In genomic region chr6:15893556-15894253, GRCh38 we compare ENCODE assay signal across 11 cellular contexts.
DNase-seq lines count a peak whose midpoint lies in the region; ATAC-seq and TF ChIP-seq lines count a peak whose summit lies in the region.
"Had no signal": no experiment of that assay in that cellular context is flagged by ENCODE, and none has a peak within 500 bp of the region (broad histone marks: within the 10 kb centered on the region; RNA-seq: fewer than 3 reads in every experiment).

No MANE protein-coding gene starts in this region.

- H3K4me1 Mint-ChIP-seq in MCF 10A (ENCODE audit: insufficient read depth, unreplicated experiment), result no peaks in the 10 kb centered on the region
- H3K4me1 Mint-ChIP-seq: activated naive CD4-positive, alpha-beta T cell treated with anti-CD3 and anti-CD28 coated beads, Interleukin-2, amount 10 ng/mL, durations not matched to agents 7 days and 5 days had no signal

- no peak for ATAC-seq in HG03378 (IDR thresholded peaks at IDR 0.05; ENCODE audit: unreplicated experiment)

- no peak overlapping the region for H3K27ac Mint-ChIP-seq in MCF 10A (ENCODE audit: low read depth, unreplicated experiment)
- H3K27ac Mint-ChIP-seq: activated naive CD4-positive, alpha-beta T cell treated with anti-CD3 and anti-CD28 coated beads, Interleukin-2, amount 10 ng/mL, durations not matched to agents 7 days and 5 days; CD4-positive, alpha-beta T cell had no signal

- no peaks in the 10 kb centered on the region for H3F3A ChIP-seq in OCI-LY1 (ENCODE audit: insufficient read depth, low read length)

- H3K9me2 ChIP-seq in OCI-LY1 (ENCODE audit: low read depth, low read length), result no peaks in the 10 kb centered on the region

- H3K4me3 Mint-ChIP-seq in MCF 10A (ENCODE audit: unreplicated experiment), result no peak overlapping the region
- H3K4me3 Mint-ChIP-seq: activated naive CD4-positive, alpha-beta T cell treated with anti-CD3 and anti-CD28 coated beads, Interleukin-2, amount 10 ng/mL, durations not matched to agents 7 days and 5 days; CD4-positive, alpha-beta T cell had no signal

- CTCF ChIA-PET in MCF 10A (lab: Yijun Ruan, JAX), result interaction anchor here (0.5 to 1.0 kb wide), 3 partner anchors 9 to 60 kb away, joined by 3 to 5 read pairs (median 3); no protein-coding TSS in a partner anchor

- H3K4me2 ChIP-seq in OCI-LY1 (ENCODE audit: low read length) (no peak overlapping the region), fibroblast of lung (ENCODE audit: extremely low read depth, insufficient read depth, low read length) (no peak overlapping the region)

- H3K27me3 ChIP-seq in breast epithelium, result no peaks in the 10 kb centered on the region
- H3K27me3 ChIP-seq in OCI-LY1 (ENCODE audit: insufficient read depth, low read length), result no peaks in the 10 kb centered on the region
- no peaks in the 10 kb centered on the region for H3K27me3 ChIP-seq in fibroblast of lung (ENCODE audit: control insufficient read depth, insufficient read depth, low read length)
- no peaks in the 10 kb centered on the region for H3K27me3 ChIP-seq in stomach

- TF ChIP-seq EP300 in stomach (IDR thresholded peaks at IDR 0.05), result no peak

- H3K36me3 ChIP-seq in breast epithelium, result no peaks in the 10 kb centered on the region
- H3K36me3 ChIP-seq in OCI-LY1 (ENCODE audit: insufficient read depth, low read length), result no peaks in the 10 kb centered on the region
- H3K36me3 ChIP-seq in fibroblast of lung (ENCODE audit: control insufficient read depth, insufficient read depth, low read length), result no peaks in the 10 kb centered on the region
- H3K36me3 ChIP-seq in stomach, result no peaks in the 10 kb centered on the region

- intact Hi-C loops in MCF 10A (cut with micrococcal nuclease) (no loop called here), breast epithelium (cut with DNase I; ENCODE audit: low total_unique reads) (no loop called here), stomach (cut with DNase I; ENCODE audit: low total_unique reads) (no loop called here)

- no TSS peak for BruUV-seq in MCF 10A (replicated peaks; lab: Mats Ljungman, UMichigan)

- H3K27ac ChIP-seq in breast epithelium (no peak overlapping the region), OCI-LY1 (ENCODE audit: low read depth, low read length, poor library complexity, severe bottlenecking) (no peak overlapping the region), fibroblast of lung (ENCODE audit: insufficient read depth, low read length) (no peak overlapping the region), stomach (no peak overlapping the region)

- TF ChIP-seq POLR2A in breast epithelium (IDR thresholded peaks at IDR 0.05) (no peak), stomach (IDR thresholded peaks at IDR 0.05) (no peak)

- POLR2A ChIA-PET in MCF 10A (lab: Yijun Ruan, JAX), result no interaction called here

- no peak overlapping the region for H2AFZ ChIP-seq in OCI-LY1 (ENCODE audit: low read length)
- no peak overlapping the region for H2AFZ ChIP-seq in fibroblast of lung (ENCODE audit: low read length)

- H3K79me2 ChIP-seq in OCI-LY1 (ENCODE audit: insufficient read depth, low read length), result no peaks in the 10 kb centered on the region
- H3K79me2 ChIP-seq in fibroblast of lung (ENCODE audit: control insufficient read depth, insufficient read depth, low read length), result no peaks in the 10 kb centered on the region

- no peaks in the 10 kb centered on the region for H3K27me3 Mint-ChIP-seq in MCF 10A (ENCODE audit: insufficient read depth, unreplicated experiment)

- H3K36me3 Mint-ChIP-seq in MCF 10A (ENCODE audit: insufficient read depth, unreplicated experiment), result no peaks in the 10 kb centered on the region
- H3K36me3 Mint-ChIP-seq: activated naive CD4-positive, alpha-beta T cell treated with anti-CD3 and anti-CD28 coated beads, Interleukin-2, amount 10 ng/mL, durations not matched to agents 7 days and 5 days had no signal

- H3K9ac ChIP-seq in OCI-LY1 (ENCODE audit: low read length), result no peak overlapping the region
- H3K9ac ChIP-seq in fibroblast of lung (ENCODE audit: insufficient read depth, low read length), result no peak overlapping the region

- H3K4me1 ChIP-seq in breast epithelium (no peaks in the 10 kb centered on the region), OCI-LY1 (ENCODE audit: insufficient read depth, low read length, severe bottlenecking) (peaks cover 30% of the 10 kb centered on the region), fibroblast of lung (ENCODE audit: control insufficient read depth, extremely low read depth, insufficient read depth, low read length) (peaks cover 2% of the 10 kb centered on the region), stomach (peaks cover 7 to 18% (median 15%) of the 10 kb centered on the region in 4 donors)

- 65 to 72% (median 70%) methylated on average over 5 of the region's 5 CpGs for WGBS in stomach, 5 donors

- DNase-seq in MCF 10A (ENCODE audit: unreplicated experiment) (peak; percentile 45), breast epithelium (ENCODE audit: low spot score in 2 of 2) (no peak), fibroblast of lung (ENCODE audit: low read depth in 2 of 2) (peak in 1 of 2 donors; percentile 37), stomach (no peak), OCI-M2 (lab: John Stamatoyannopoulos, UW; ENCODE audit: unreplicated experiment) (no peak), NCI-H1105 treated with DMSO at 0.1 percent for 48 hours (lab: John Stamatoyannopoulos, UW) (no peak)
- DNase-seq: activated naive CD4-positive, alpha-beta T cell treated with anti-CD3 and anti-CD28 coated beads, Interleukin-2, amount 10 ng/mL, durations not matched to agents 7 days and 5 days; CD4-positive, alpha-beta T cell; GOT3 had no signal

- TF ChIP-seq CTCF in MCF 10A (IDR thresholded peaks at IDR 0.05; ENCODE audit: unreplicated experiment), result peak; percentile 61
- TF ChIP-seq CTCF in breast epithelium (IDR thresholded peaks at IDR 0.05), result no peak
- peak; percentile 65 for TF ChIP-seq CTCF in OCI-LY1 (IDR thresholded peaks at IDR 0.05; ENCODE audit: low read length)
- peak; percentile 26 to 50 for TF ChIP-seq CTCF in fibroblast of lung (conservative IDR thresholded peaks at IDR 0.05 in 1 of 2, IDR thresholded peaks at IDR 0.05 in 1 of 2; ENCODE audit: low read depth in 1 of 2, low read length in 2 of 2)
- peak in 4 of 7 experiments; percentile 22 to 71 (median 27) for TF ChIP-seq CTCF in stomach (IDR thresholded peaks at IDR 0.05)

- H4K20me1 ChIP-seq in OCI-LY1 (ENCODE audit: insufficient read depth, low read length) (no peaks in the 10 kb centered on the region), fibroblast of lung (ENCODE audit: control insufficient read depth, extremely low read depth, insufficient read depth, low read length) (no peaks in the 10 kb centered on the region)

- H3K4me3 ChIP-seq in breast epithelium, result no peak overlapping the region
- no peak overlapping the region for H3K4me3 ChIP-seq in OCI-LY1 (ENCODE audit: low read depth, low read length, poor library complexity, severe bottlenecking)
- H3K4me3 ChIP-seq in fibroblast of lung (replicated peaks in 1 of 4; ENCODE audit: control extremely low read depth in 1 of 4, insufficient read depth in 1 of 4, low read depth in 3 of 4, low read length in 4 of 4), result no peak overlapping the region
- H3K4me3 ChIP-seq in stomach, result no peak overlapping the region

- no peaks in the 10 kb centered on the region for H3K9me3 Mint-ChIP-seq in MCF 10A (ENCODE audit: unreplicated experiment)
- H3K9me3 Mint-ChIP-seq: CD4-positive, alpha-beta T cell had no signal

- H3K9me3 ChIP-seq in breast epithelium, result no peaks in the 10 kb centered on the region
- H3K9me3 ChIP-seq in OCI-LY1 (ENCODE audit: low read length), result no peaks in the 10 kb centered on the region
- no peaks in the 10 kb centered on the region for H3K9me3 ChIP-seq in fibroblast of lung (ENCODE audit: control insufficient read depth, insufficient read depth, low read depth, low read length)
- H3K9me3 ChIP-seq in stomach, result no peaks in the 10 kb centered on the region

Comparison
In these comparisons a context has a peak if more than half of its experiments do, and no peak if none do; other contexts are left out.
1. CTCF ChIP-seq: peak in MCF 10A (single experiment), OCI-LY1 (single experiment), fibroblast of lung (2 of 2) and stomach (4 of 7); none in breast epithelium (0 of 3).